Comparison of ENCODE assay signal across 7 cellular contexts in the genomic region with DNA sequence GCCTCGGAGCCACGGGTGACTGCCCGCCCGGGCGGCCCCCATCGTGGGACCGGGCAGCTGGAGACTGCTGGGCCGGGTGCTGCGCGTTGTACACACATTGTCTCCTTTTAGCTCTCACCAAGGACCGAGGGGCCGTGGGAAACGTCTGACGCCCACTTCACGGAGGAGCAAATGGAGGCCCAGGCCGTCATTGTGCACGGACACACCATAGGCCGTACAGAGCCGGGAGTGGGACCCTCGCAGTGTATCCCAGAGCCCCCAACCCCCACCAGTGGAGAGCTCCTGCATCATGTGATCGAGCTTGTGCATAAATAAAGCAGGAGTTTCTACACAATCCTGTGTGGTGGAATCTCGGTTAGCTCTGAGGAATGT. TPM values are rescaled to one million over a fixed set of nuclear protein-coding genes. Genes with fewer than 3 reads are reported as not detected.
DNase-seq lines count a peak whose midpoint lies in the region; ATAC-seq and TF ChIP-seq lines count a peak whose summit lies in the region.

No MANE protein-coding gene starts in this region.

- peak overlapping the region; percentile 81 for H3K14ac ChIP-seq in IMR-90 (replicated peaks; ENCODE audit: low read depth, low read length)

- 0% methylated on average over 11 of the region's 22 CpGs; no CpG with 5 or more reads in 1 of the 2 experiments for WGBS in IMR-90 (ENCODE audit: extremely low coverage in 2 of 2, insufficient read length in 1 of 2), 2 experiments

- TF ChIP-seq POLR2A in IMR-90 (IDR thresholded peaks at IDR 0.05; ENCODE audit: low read depth, low read length), result no peak

- peak; percentile 6 for ATAC-seq in GM18519 (IDR thresholded peaks at IDR 0.05; ENCODE audit: low FRiP score, unreplicated experiment)
- peak; percentile 30 for ATAC-seq in IMR-90 (ENCODE audit: low read depth)
- peak; percentile 3 for ATAC-seq in stimulated activated naive CD8-positive, alpha-beta T cell treated with anti-CD3 and anti-CD28 coated beads, Interleukin-15, Interleukin-2, amounts not matched to agents 100 U/mL and 50 U/mL, for 24 hours
- no peak for ATAC-seq in GM21447 (IDR thresholded peaks at IDR 0.05; ENCODE audit: unreplicated experiment)

- intact Hi-C loops in IMR-90 (cut with micrococcal nuclease), result loop anchor here (1.0 to 2.0 kb wide), 2 partner anchors 10 to 24 kb away; a partner anchor contains a TSS

- peak overlapping the region; percentile 95 for H2AK9ac ChIP-seq in IMR-90 (replicated peaks; ENCODE audit: low read depth, low read length, poor library complexity)

- peak overlapping the region in 1 of 2 experiments; percentile 37; a peak in 1 of 4 replicates for H4K8ac ChIP-seq in IMR-90 (ENCODE audit: low read depth in 2 of 2, low read length in 2 of 2)

- DNase-seq in IMR-90 (no peak), astrocyte of the cerebellum (ENCODE audit: low read depth) (no peak), kidney tubule cell (ENCODE audit: low spot score) (peak; percentile 17), NCI-H187 treated with DMSO at 0.1 percent for 48 hours (lab: John Stamatoyannopoulos, UW) (no peak)
- peak; percentile 22 for DNase-seq in stimulated activated naive CD8-positive, alpha-beta T cell treated with anti-CD3 and anti-CD28 coated beads, Interleukin-15, Interleukin-2, amounts not matched to agents 100 U/mL and 50 U/mL, for 24 hours

- CTCF ChIA-PET in IMR-90 (lab: Yijun Ruan, JAX), result interaction anchor here (0.6 kb wide), 1 partner anchor 59 kb away, joined by 3 read pairs; no protein-coding TSS in a partner anchor

- peak overlapping the region; percentile 94 for H3K18ac ChIP-seq in IMR-90 (ENCODE audit: low read depth, low read length)

- H3K4ac ChIP-seq in IMR-90 (ENCODE audit: low read depth, low read length), result peak overlapping the region; percentile 79

- dilution Hi-C loops in IMR-90 (cut with HindIII; ENCODE audit: low sequenced_read_pairs, unreplicated experiment), result no loop called here

- H3K23ac ChIP-seq in IMR-90 (ENCODE audit: low read depth, low read length), result peak overlapping the region; percentile 11

- H2BK15ac ChIP-seq in IMR-90 (ENCODE audit: low read depth, low read length), result no peak overlapping the region

- H4K5ac ChIP-seq in IMR-90 (ENCODE audit: low read depth, low read length), result peak overlapping the region; percentile 75

- no peak for TF ChIP-seq CTCF in IMR-90 (conservative IDR thresholded peaks at IDR 0.05; ENCODE audit: low read depth, low read length)
- no peak for TF ChIP-seq CTCF in astrocyte of the cerebellum (IDR thresholded peaks at IDR 0.05; ENCODE audit: low read depth, low read length, missing control alignments)

- H3K79me1 ChIP-seq in IMR-90 (ENCODE audit: low read depth in 1 of 2, low read length in 2 of 2), result peaks cover 24 to 37% of the 10 kb centered on the region in 2 experiments

- no TSS peak for BruUV-seq in IMR-90 (replicated peaks; lab: Mats Ljungman, UMichigan)

- peak overlapping the region; percentile 73 for H3K9ac ChIP-seq in IMR-90 (ENCODE audit: low read depth, low read length)

- in situ Hi-C loops in IMR-90 (cut with MboI; ENCODE audit: low sequenced_read_pairs), result no loop called here
- in situ Hi-C loops in astrocyte of the cerebellum (cut with HindIII; ENCODE audit: low sequenced_read_pairs), result no loop called here

- H3K27me3 ChIP-seq in IMR-90 (ENCODE audit: control insufficient read depth, insufficient read depth, low read length), result no peaks in the 10 kb centered on the region

- TF ChIP-seq RAD21 in IMR-90 (IDR thresholded peaks at IDR 0.05; ENCODE audit: low read length), result no peak

- H4K91ac ChIP-seq in IMR-90 (ENCODE audit: insufficient read depth, low read depth, low read length), result peak overlapping the region; percentile 24; the same call in 1 of the 2 replicates

- H3K4me2 ChIP-seq in IMR-90 (ENCODE audit: low read depth, low read length), result peak overlapping the region; percentile 96

- no peaks in the 10 kb centered on the region for H3K9me3 ChIP-seq in IMR-90 (ENCODE audit: control insufficient read depth, insufficient read depth, low read length)

- H3K9me1 ChIP-seq in IMR-90 (ENCODE audit: insufficient read depth, low read length), result peaks cover 5% of the 10 kb centered on the region; the same call in 1 of the 2 replicates

- POLR2A ChIA-PET in IMR-90 (lab: Charles Lee; ENCODE audit: unreplicated experiment), result no interaction called here

- H3K36me3 ChIP-seq in IMR-90 (ENCODE audit: control insufficient read depth, insufficient read depth, low read length), result peaks cover 9% of the 10 kb centered on the region

- no peak overlapping the region for H2BK120ac ChIP-seq in IMR-90 (ENCODE audit: low read depth, low read length)

- H2AK5ac ChIP-seq in IMR-90 (ENCODE audit: low read depth, low read length), result peak overlapping the region; percentile 13; the same call in 1 of the 2 replicates

- peak overlapping the region; percentile 68 for H3K27ac ChIP-seq in IMR-90 (ENCODE audit: insufficient read depth, low read length)

- H4K20me1 ChIP-seq in IMR-90 (ENCODE audit: insufficient read depth, low read length), result peaks cover 4% of the 10 kb centered on the region; the same call in 1 of the 2 replicates

- peak overlapping the region; percentile 96 for H2AFZ ChIP-seq in IMR-90 (replicated peaks; ENCODE audit: low read length, poor library complexity)

- H3K4me1 ChIP-seq in IMR-90 (ENCODE audit: control insufficient read depth, insufficient read depth, low read length), result peaks cover 4% of the 10 kb centered on the region; the same call in 1 of the 2 replicates

- H2BK5ac ChIP-seq in IMR-90 (ENCODE audit: low read depth, low read length, poor library complexity, severe bottlenecking), result peak overlapping the region; percentile 54

- no peak overlapping the region for H3K56ac ChIP-seq in IMR-90 (ENCODE audit: extremely low read depth, insufficient read depth, low read length)

- H2BK20ac ChIP-seq in IMR-90 (ENCODE audit: low read depth, low read length), result no peak overlapping the region

- H3K4me3 ChIP-seq in IMR-90 (ENCODE audit: insufficient read depth, low read depth, low read length) (peak overlapping the region; percentile 93), astrocyte of the cerebellum (ENCODE audit: low read depth, low read length) (peak overlapping the region; percentile 71)

TF ChIP-seq in IMR-90, 13 proteins besides CTCF, POLR2A, EP300 and RAD21:
- no peak for TF ChIP-seq SMC3 (IDR thresholded peaks at IDR 0.05; ENCODE audit: low read depth, low read length)
- TF ChIP-seq, protein P1, sequence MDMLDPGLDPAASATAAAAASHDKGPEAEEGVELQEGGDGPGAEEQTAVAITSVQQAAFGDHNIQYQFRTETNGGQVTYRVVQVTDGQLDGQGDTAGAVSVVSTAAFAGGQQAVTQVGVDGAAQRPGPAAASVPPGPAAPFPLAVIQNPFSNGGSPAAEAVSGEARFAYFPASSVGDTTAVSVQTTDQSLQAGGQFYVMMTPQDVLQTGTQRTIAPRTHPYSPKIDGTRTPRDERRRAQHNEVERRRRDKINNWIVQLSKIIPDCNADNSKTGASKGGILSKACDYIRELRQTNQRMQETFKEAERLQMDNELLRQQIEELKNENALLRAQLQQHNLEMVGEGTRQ (IDR thresholded peaks at IDR 0.05; ENCODE audit: low read depth, low read length), result peak; percentile 70
- peak; percentile 42 for TF ChIP-seq RCOR1 (IDR thresholded peaks at IDR 0.05; ENCODE audit: insufficient replicate concordance, low read length)
- TF ChIP-seq MAZ (IDR thresholded peaks at IDR 0.05; ENCODE audit: borderline replicate concordance, low read depth, low read length), result no peak
- TF ChIP-seq RFX5 (IDR thresholded peaks at IDR 0.05; ENCODE audit: low read depth, low read length), result no peak
- TF ChIP-seq CHD1 (IDR thresholded peaks at IDR 0.05; ENCODE audit: low read depth, low read length), result no peak
- TF ChIP-seq FOS (IDR thresholded peaks at IDR 0.05; ENCODE audit: low read depth, low read length), result no peak
- TF ChIP-seq MAFK (IDR thresholded peaks at IDR 0.05; ENCODE audit: low read depth, low read length), result no peak
- no peak for TF ChIP-seq CEBPB (IDR thresholded peaks at IDR 0.05; ENCODE audit: low read depth, low read length)
- TF ChIP-seq, protein P2, sequence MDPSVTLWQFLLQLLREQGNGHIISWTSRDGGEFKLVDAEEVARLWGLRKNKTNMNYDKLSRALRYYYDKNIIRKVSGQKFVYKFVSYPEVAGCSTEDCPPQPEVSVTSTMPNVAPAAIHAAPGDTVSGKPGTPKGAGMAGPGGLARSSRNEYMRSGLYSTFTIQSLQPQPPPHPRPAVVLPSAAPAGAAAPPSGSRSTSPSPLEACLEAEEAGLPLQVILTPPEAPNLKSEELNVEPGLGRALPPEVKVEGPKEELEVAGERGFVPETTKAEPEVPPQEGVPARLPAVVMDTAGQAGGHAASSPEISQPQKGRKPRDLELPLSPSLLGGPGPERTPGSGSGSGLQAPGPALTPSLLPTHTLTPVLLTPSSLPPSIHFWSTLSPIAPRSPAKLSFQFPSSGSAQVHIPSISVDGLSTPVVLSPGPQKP (IDR thresholded peaks at IDR 0.05; ENCODE audit: borderline replicate concordance, low read depth, low read length), result no peak
- TF ChIP-seq NFE2L2 (IDR thresholded peaks at IDR 0.05; ENCODE audit: low read depth, low read length), result no peak
- TF ChIP-seq MXI1 (IDR thresholded peaks at IDR 0.05; ENCODE audit: borderline replicate concordance, low read depth, low read length), result no peak
- TF ChIP-seq BHLHE40 (IDR thresholded peaks at IDR 0.05; ENCODE audit: low read depth, low read length), result no peak
TF ChIP-seq in IMR-90: peak in this region for 2.

RNA-seq across cellular contexts. Expression of a gene that starts 0.7 kb away (rescaled TPM):
- 80.3 and 81.4 TPM in 2 replicates for total RNA-seq in IMR-90 (2012; rRNA removed)
- 39.6 and 50.9 TPM in 2 replicates for polyA plus RNA-seq in IMR-90 (2012; rRNA removed)
- 25.5 and 41.7 TPM in 2 replicates for polyA plus RNA-seq in IMR-90 (2012; cell fraction: cytosol; rRNA removed)
- polyA plus RNA-seq in IMR-90 (2012; cell fraction: nucleus; rRNA removed; ENCODE audit: low replicate concordance), result 19.3 and 58.1 TPM in 2 replicates

RNA-seq across cellular contexts. Expression of a gene that starts 24.0 kb away (rescaled TPM):
- 145 and 156 TPM in 2 replicates for total RNA-seq in IMR-90 (2012; rRNA removed)
- polyA plus RNA-seq in IMR-90 (2012; rRNA removed), result 39.1 and 49.6 TPM in 2 replicates
- 11.3 and 13.5 TPM in 2 replicates for polyA plus RNA-seq in IMR-90 (2012; cell fraction: cytosol; rRNA removed)
- 7.7 and 33.1 TPM in 2 replicates for polyA plus RNA-seq in IMR-90 (2012; cell fraction: nucleus; rRNA removed; ENCODE audit: low replicate concordance)

Comparison
In these comparisons a context has a peak if more than half of its experiments do, and no peak if none do; other contexts are left out.
1. DNase-seq: peak in kidney tubule cell (single experiment) and stimulated activated naive CD8-positive, alpha-beta T cell treated with anti-CD3 and anti-CD28 coated beads, Interleukin-15, Interleukin-2, amounts not matched to agents 100 U/mL and 50 U/mL, for 24 hours (single experiment); none in IMR-90 (single experiment), astrocyte of the cerebellum (single experiment) and NCI-H187 treated with DMSO at 0.1 percent for 48 hours (single experiment).